22 cellular contexts compared by ENCODE assay signal in genomic region chrY:12469081-12469480, GRCh38.
DNase-seq lines count a peak whose midpoint lies in the region; ATAC-seq, FAIRE-seq and TF ChIP-seq lines count a peak whose summit lies in the region.
"Had no signal": no experiment of that assay in that cellular context is flagged by ENCODE, and none has a peak within 500 bp of the region (broad histone marks: within the 10 kb centered on the region; RNA-seq: fewer than 3 reads in every experiment).

No MANE protein-coding gene starts in this region.

- no TSS peak for BruUV-seq in HCT116 (replicated peaks; lab: Mats Ljungman, UMichigan)

- CTCF ChIA-PET in activated naive CD4-positive, alpha-beta T cell treated with anti-CD3 and anti-CD28 coated beads for 36 hours (lab: Charles Lee), result interaction anchor here (0.6 kb wide), 1 partner anchor 997 kb away, joined by 3 read pairs; no protein-coding TSS in a partner anchor
- CTCF ChIA-PET in HCT116 (lab: Charles Lee), result no interaction called here

- no peak for TF ChIP-seq RAD21 in HCT116 (IDR thresholded peaks at IDR 0.05; ENCODE audit: low read depth)

- no peaks in the 10 kb centered on the region for H3K79me2 ChIP-seq in HCT116 (ENCODE audit: insufficient read depth, low read length)

- no peaks in the 10 kb centered on the region for H3K36me3 Mint-ChIP-seq in activated naive CD4-positive, alpha-beta T cell treated with anti-CD3 and anti-CD28 coated beads for 36 hours (ENCODE audit: low read depth)
- H3K36me3 Mint-ChIP-seq: IgD-negative memory B cell, memory B cell had no signal

- no peaks in the 10 kb centered on the region for H3K9me3 ChIP-seq in HCT116 (ENCODE audit: control insufficient read depth in 1 of 2, insufficient read depth in 1 of 2, low read depth in 1 of 2, low read length in 2 of 2)
- no peaks in the 10 kb centered on the region for H3K9me3 ChIP-seq in tibial artery
- H3K9me3 ChIP-seq: neutrophil, prostate gland had no signal

- H3K4me3 Mint-ChIP-seq in activated naive CD4-positive, alpha-beta T cell treated with anti-CD3 and anti-CD28 coated beads for 36 hours, result no peak overlapping the region
- H3K4me3 Mint-ChIP-seq: activated T-cell treated with anti-CD3 and anti-CD28 coated beads, Interleukin-2, amount 50 U/mL, for 4 hours; effector memory CD8-positive, alpha-beta T cell; IgD-negative memory B cell; memory B cell had no signal

- TF ChIP-seq CTCF in HCT116 (IDR thresholded peaks at IDR 0.05 in 2 of 3, conservative IDR thresholded peaks at IDR 0.05 in 1 of 3; ENCODE audit: borderline replicate concordance in 1 of 3, insufficient read depth in 1 of 3, low read depth in 2 of 3, low read length in 2 of 3), result no peak
- no peak for TF ChIP-seq CTCF in bronchial epithelial cell (IDR thresholded peaks at IDR 0.05; ENCODE audit: insufficient read depth, low read length, severe bottlenecking)
- TF ChIP-seq CTCF in tibial artery (IDR thresholded peaks at IDR 0.05), result no peak

- H4K20me1 ChIP-seq in HCT116 (ENCODE audit: insufficient read depth), result no peaks in the 10 kb centered on the region

- TF ChIP-seq POLR2A in HCT116 (IDR thresholded peaks at IDR 0.05; ENCODE audit: borderline replicate concordance, extremely low read depth, insufficient read depth, insufficient read length), result no peak

- H3K9me2 ChIP-seq in HCT116 (ENCODE audit: insufficient read depth), result no peaks in the 10 kb centered on the region

- H3K9me3 Mint-ChIP-seq in activated naive CD4-positive, alpha-beta T cell treated with anti-CD3 and anti-CD28 coated beads for 36 hours, result peaks cover 7% of the 10 kb centered on the region
- H3K9me3 Mint-ChIP-seq: IgD-negative memory B cell, memory B cell had no signal

- H3K9ac ChIP-seq in HCT116 (ENCODE audit: low read length), result no peak overlapping the region

- FAIRE-seq in bronchial epithelial cell (lab: Jason Lieb, UNC), result no peak
- FAIRE-seq: colon, H54 had no signal

- H3K4me3 ChIP-seq in HCT116 (replicated peaks in 1 of 2; ENCODE audit: low read depth in 1 of 2, low read length in 2 of 2), result no peak overlapping the region
- no peak overlapping the region for H3K4me3 ChIP-seq in bronchial epithelial cell (ENCODE audit: low read depth, low read length)
- no peak overlapping the region for H3K4me3 ChIP-seq in tibial artery
- H3K4me3 ChIP-seq: prostate gland, SK-N-MC, skin epidermis had no signal

- no peaks in the 10 kb centered on the region for H3K36me3 ChIP-seq in HCT116 (ENCODE audit: control insufficient read depth in 1 of 2, insufficient read depth in 2 of 2, low read length in 2 of 2)
- no peaks in the 10 kb centered on the region for H3K36me3 ChIP-seq in bronchial epithelial cell (ENCODE audit: control insufficient read depth, insufficient read depth, low read length)
- no peaks in the 10 kb centered on the region for H3K36me3 ChIP-seq in tibial artery
- H3K36me3 ChIP-seq: brain microvascular endothelial cell, neutrophil, prostate gland had no signal

- no peak for ATAC-seq in HCT116
- peak; percentile 49 for ATAC-seq in stimulated activated naive CD8-positive, alpha-beta T cell treated with anti-CD3 and anti-CD28 coated beads, Interleukin-15, Interleukin-2, amounts not matched to agents 100 U/mL and 50 U/mL, for 24 hours
- ATAC-seq: effector memory CD8-positive, alpha-beta T cell had no signal

- POLR2A ChIA-PET in HCT116 (lab: Charles Lee), result no interaction called here

- H3K27ac ChIP-seq in HCT116 (ENCODE audit: low read depth, low read length) (no peak overlapping the region), tibial artery (no peak overlapping the region)
- H3K27ac ChIP-seq: brain microvascular endothelial cell, neutrophil, prostate gland, SK-N-MC, skin epidermis, VCaP had no signal

- H3K27me3 Mint-ChIP-seq in activated naive CD4-positive, alpha-beta T cell treated with anti-CD3 and anti-CD28 coated beads for 36 hours (ENCODE audit: low read depth), result no peaks in the 10 kb centered on the region
- H3K27me3 Mint-ChIP-seq: effector memory CD8-positive, alpha-beta T cell; IgD-negative memory B cell; memory B cell had no signal

- DNase-seq in activated naive CD4-positive, alpha-beta T cell treated with anti-CD3 and anti-CD28 coated beads for 36 hours, result peak; percentile 4
- DNase-seq in activated naive CD4-positive, alpha-beta T cell (lab: John Stamatoyannopoulos, UW), result no peak
- DNase-seq in HCT116 (ENCODE audit: low read depth, low spot score) (peak; percentile 28), bronchial epithelial cell (ENCODE audit: low read depth) (peak; percentile 81), NAMALWA (ENCODE audit: low spot score) (no peak), tibial artery (no peak)
- no peak for DNase-seq in stimulated activated naive CD8-positive, alpha-beta T cell treated with anti-CD3 and anti-CD28 coated beads, Interleukin-15, Interleukin-2, amounts not matched to agents 100 U/mL and 50 U/mL, for 24 hours
- DNase-seq: activated T-cell treated with anti-CD3 and anti-CD28 coated beads, Interleukin-2, amount 50 U/mL, for 4 hours; brain microvascular endothelial cell; effector memory CD8-positive, alpha-beta T cell; GF-D8; glutamatergic neuron; NCI-H524 treated with DMSO at 0.1 percent for 48 hours had no signal

- H3K27me3 ChIP-seq in HCT116 (ENCODE audit: insufficient read depth, low read length) (no peaks in the 10 kb centered on the region), bronchial epithelial cell (ENCODE audit: control insufficient read depth, insufficient read depth, low read length) (no peaks in the 10 kb centered on the region), tibial artery (no peaks in the 10 kb centered on the region)
- H3K27me3 ChIP-seq: brain microvascular endothelial cell, neutrophil had no signal

- H3K4me1 ChIP-seq in HCT116 (ENCODE audit: control insufficient read depth in 1 of 2, insufficient read depth in 2 of 2, low read length in 2 of 2) (no peaks in the 10 kb centered on the region), tibial artery (no peaks in the 10 kb centered on the region)
- H3K4me1 ChIP-seq: prostate gland had no signal

- no peak overlapping the region for H3K27ac Mint-ChIP-seq in activated naive CD4-positive, alpha-beta T cell treated with anti-CD3 and anti-CD28 coated beads for 36 hours
- H3K27ac Mint-ChIP-seq: effector memory CD8-positive, alpha-beta T cell; IgD-negative memory B cell; memory B cell had no signal

- H2AFZ ChIP-seq in HCT116 (ENCODE audit: low read depth, low read length, poor library complexity, severe bottlenecking), result no peak overlapping the region

- no peaks in the 10 kb centered on the region for H3K4me1 Mint-ChIP-seq in activated naive CD4-positive, alpha-beta T cell treated with anti-CD3 and anti-CD28 coated beads for 36 hours (ENCODE audit: low read depth)
- H3K4me1 Mint-ChIP-seq: IgD-negative memory B cell, memory B cell had no signal

- RAD21 ChIA-PET in HCT116 (lab: Charles Lee; ENCODE audit: low non-redundant PET in 1 of 2, low total read pairs in 2 of 2, uncharacterized antibody in 2 of 2, unreplicated experiment in 2 of 2), result no interaction called here

- no peak overlapping the region for H3K4me2 ChIP-seq in HCT116 (ENCODE audit: low read length)

- intact Hi-C loops in activated naive CD4-positive, alpha-beta T cell treated with anti-CD3 and anti-CD28 coated beads for 36 hours (cut with micrococcal nuclease), result no loop called here
- intact Hi-C loops in HCT116 (cut with micrococcal nuclease) (no loop called here), tibial artery (cut with DNase I; ENCODE audit: low total_unique reads) (no loop called here)

TF ChIP-seq in HCT116, 20 proteins besides CTCF, POLR2A, EP300 and RAD21:
- TF ChIP-seq JUND (IDR thresholded peaks at IDR 0.05), result 0 out of 2 replicates have a peak, but pooled peaks have one; percentile 17
- no peak for TF ChIP-seq EZH2phosphoT487 (IDR thresholded peaks at IDR 0.05; ENCODE audit: borderline replicate concordance)

Comparison
In these comparisons a context has a peak if more than half of its experiments do, and no peak if none do; other contexts are left out.
1. DNase-seq: peak in activated naive CD4-positive, alpha-beta T cell treated with anti-CD3 and anti-CD28 coated beads for 36 hours (single experiment), HCT116 (single experiment) and bronchial epithelial cell (single experiment); none in activated naive CD4-positive, alpha-beta T cell (0 of 4), stimulated activated naive CD8-positive, alpha-beta T cell treated with anti-CD3 and anti-CD28 coated beads, Interleukin-15, Interleukin-2, amounts not matched to agents 100 U/mL and 50 U/mL, for 24 hours (single experiment), NAMALWA (single experiment) and tibial artery (0 of 2).